Comparison of ENCODE assay signal across 13 cellular contexts in the genomic region with DNA sequence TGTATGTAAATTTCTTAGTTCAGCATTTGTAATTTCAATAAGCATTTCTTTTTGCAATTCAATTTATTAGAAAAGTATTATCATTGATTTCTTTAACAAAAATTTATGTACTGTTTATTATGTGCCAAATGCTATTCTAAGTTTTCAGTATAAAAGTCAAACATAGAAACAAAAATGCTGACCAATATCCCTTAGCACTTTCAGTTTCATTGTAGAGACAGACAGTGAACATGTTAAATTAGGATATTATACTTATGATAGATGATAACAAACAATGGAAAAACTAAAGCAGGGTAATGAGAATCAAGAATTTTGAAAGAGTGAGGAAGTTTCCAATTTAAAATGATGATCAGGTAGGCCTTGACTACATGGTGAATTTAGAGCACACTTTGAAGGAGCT.
DNase-seq lines count a peak whose midpoint lies in the region; ATAC-seq and TF ChIP-seq lines count a peak whose summit lies in the region.
"Had no signal": no experiment of that assay in that cellular context is flagged by ENCODE, and none has a peak within 500 bp of the region (broad histone marks: within the 10 kb centered on the region; RNA-seq: fewer than 3 reads in every experiment).

No MANE protein-coding gene starts in this region.

- H3K27me3 ChIP-seq in KMS-11 (ENCODE audit: insufficient read depth, low read depth) = no peaks in the 10 kb centered on the region
- no peaks in the 10 kb centered on the region for H3K27me3 ChIP-seq in vagina
- H3K27me3 ChIP-seq: neutrophil had no signal

- peaks cover 63% of the 10 kb centered on the region for H3K79me2 ChIP-seq in KMS-11 (ENCODE audit: insufficient read depth, low read depth)

- intact Hi-C loops in vagina (cut with DNase I) = no loop called here

- H4K20me1 ChIP-seq in KMS-11 (ENCODE audit: insufficient read depth) = no peaks in the 10 kb centered on the region

- ATAC-seq in GM18873 (IDR thresholded peaks at IDR 0.05; ENCODE audit: low FRiP score, unreplicated experiment) (peak; percentile 34), HG02798 (IDR thresholded peaks at IDR 0.05; ENCODE audit: poor library complexity, unreplicated experiment) (peak; percentile 36)
- no peak for ATAC-seq in natural killer cell treated with Interleukin-12 subunit alpha and Interleukin-12 subunit beta and Interleukin-15 and Interleukin-18, amount 100 ng/mL, for 72 hours
- ATAC-seq: Panc1 had no signal

- H3K36me3 Mint-ChIP-seq in natural killer cell treated with Interleukin-12 subunit alpha and Interleukin-12 subunit beta and Interleukin-15 and Interleukin-18, amount 100 ng/mL, for 72 hours = no peaks in the 10 kb centered on the region

- H3K4me3 ChIP-seq in KMS-11 (IDR thresholded peaks at IDR 0.05; ENCODE audit: insufficient read depth, low read depth, low read length) = no peak overlapping the region
- H3K4me3 ChIP-seq in vagina = no peak overlapping the region
- no peak overlapping the region for H3K4me3 ChIP-seq in coronary artery

- peak overlapping the region; percentile 13 to 56 for H3K27ac Mint-ChIP-seq in natural killer cell treated with Interleukin-12 subunit alpha and Interleukin-12 subunit beta and Interleukin-15 and Interleukin-18, amount 100 ng/mL, for 72 hours

- no peaks in the 10 kb centered on the region for H3K36me3 ChIP-seq in KMS-11 (ENCODE audit: insufficient read depth)
- H3K36me3 ChIP-seq in vagina = no peaks in the 10 kb centered on the region
- H3K36me3 ChIP-seq: neutrophil had no signal

- H3K27ac ChIP-seq in KMS-11 (0 out of 2 replicates have a peak overlapping the region, but pooled peaks have one; percentile 3), vagina (no peak overlapping the region), coronary artery (no peak overlapping the region)
- H3K27ac ChIP-seq: neutrophil had no signal

- no peak for TF ChIP-seq POLR2A in vagina (IDR thresholded peaks at IDR 0.05)

- H3K4me1 ChIP-seq in KMS-11 (ENCODE audit: low read depth, poor library complexity, severe bottlenecking) (peaks cover 51% of the 10 kb centered on the region), vagina (no peaks in the 10 kb centered on the region)

- H3K4me1 Mint-ChIP-seq in natural killer cell treated with Interleukin-12 subunit alpha and Interleukin-12 subunit beta and Interleukin-15 and Interleukin-18, amount 100 ng/mL, for 72 hours (ENCODE audit: low read depth in 2 of 2) = peaks cover 41 to 64% of the 10 kb centered on the region in 2 donors

- peak overlapping the region; percentile 60 for H3K4me3 Mint-ChIP-seq in natural killer cell treated with Interleukin-12 subunit alpha and Interleukin-12 subunit beta and Interleukin-15 and Interleukin-18, amount 100 ng/mL, for 72 hours

- no peak for TF ChIP-seq CTCF in KMS-11 (conservative IDR thresholded peaks at IDR 0.05; ENCODE audit: low read depth, low read length)
- TF ChIP-seq CTCF in vagina (IDR thresholded peaks at IDR 0.05) = no peak
- no peak for TF ChIP-seq CTCF in coronary artery (IDR thresholded peaks at IDR 0.05)

- H3K9me3 ChIP-seq in vagina = no peaks in the 10 kb centered on the region
- H3K9me3 ChIP-seq: neutrophil had no signal

- no peak overlapping the region for H2AFZ ChIP-seq in KMS-11 (ENCODE audit: low read depth)

- no peaks in the 10 kb centered on the region for H3K27me3 Mint-ChIP-seq in natural killer cell treated with Interleukin-12 subunit alpha and Interleukin-12 subunit beta and Interleukin-15 and Interleukin-18, amount 100 ng/mL, for 72 hours

- H3K4me2 ChIP-seq in KMS-11 = peak overlapping the region; percentile 54

- DNase-seq in natural killer cell treated with Interleukin-12 subunit alpha and Interleukin-12 subunit beta and Interleukin-15 and Interleukin-18, amount 100 ng/mL, for 72 hours (ENCODE audit: low spot score) = no peak
- DNase-seq in medulla oblongata (ENCODE audit: extremely low spot score) (no peak), vagina (ENCODE audit: extremely low spot score in 2 of 2) (no peak), coronary artery (ENCODE audit: low spot score) (no peak)
- DNase-seq: IMR-90, NCI-H1105, NCI-H446 treated with DMSO at 0.1 percent for 48 hours, substantia nigra had no signal

- no peak overlapping the region for H3K9ac ChIP-seq in KMS-11

- no peaks in the 10 kb centered on the region for H3K9me3 Mint-ChIP-seq in natural killer cell treated with Interleukin-12 subunit alpha and Interleukin-12 subunit beta and Interleukin-15 and Interleukin-18, amount 100 ng/mL, for 72 hours

Comparison
In these comparisons a context has a peak if more than half of its experiments do, and no peak if none do; other contexts are left out.
1. ATAC-seq: peak in GM18873 (single experiment) and HG02798 (single experiment); none in natural killer cell treated with Interleukin-12 subunit alpha and Interleukin-12 subunit beta and Interleukin-15 and Interleukin-18, amount 100 ng/mL, for 72 hours (0 of 2).